30 cellular contexts compared by ENCODE assay signal in the genomic region with DNA sequence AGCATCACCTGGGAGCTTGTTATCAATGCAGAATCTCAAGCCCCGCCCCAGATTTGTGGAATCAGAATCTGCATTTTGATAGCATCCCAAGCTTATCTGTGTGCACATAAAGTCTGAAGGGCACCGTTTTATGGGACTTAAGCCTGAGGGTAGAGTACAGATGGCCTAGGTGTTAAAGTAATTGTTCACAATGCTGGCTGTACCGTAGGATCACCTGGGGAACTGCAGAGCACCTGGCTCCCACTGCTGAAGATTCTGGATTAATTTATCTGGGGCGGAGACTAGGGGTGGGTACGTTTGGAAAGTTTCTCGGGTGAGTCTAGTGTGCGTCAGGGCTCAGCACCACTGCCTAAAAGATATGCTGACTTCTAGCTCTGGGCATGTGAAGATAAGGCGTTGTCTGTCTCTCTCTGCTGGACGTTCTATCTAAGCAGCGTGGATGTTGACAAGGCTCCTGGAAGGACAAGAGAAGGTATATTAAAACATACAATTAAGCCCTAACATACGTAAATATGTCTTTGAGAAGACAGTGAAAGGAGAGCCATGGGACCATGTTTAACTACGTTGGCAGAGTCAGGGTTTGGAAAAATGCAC.
DNase-seq lines count a peak whose midpoint lies in the region; ATAC-seq and TF ChIP-seq lines count a peak whose summit lies in the region.
"Had no signal": no experiment of that assay in that cellular context is flagged by ENCODE, and none has a peak within 500 bp of the region (broad histone marks: within the 10 kb centered on the region; RNA-seq: fewer than 3 reads in every experiment).

No MANE protein-coding gene starts in this region.

- ATAC-seq in GM23338 (no peak), RWPE2 (ENCODE audit: low read depth) (peak; percentile 40; the same call in 2 of the 3 replicates), foreskin keratinocyte (no peak)
- ATAC-seq: effector memory CD8-positive, alpha-beta T cell; gastrocnemius medialis; stimulated activated naive CD8-positive, alpha-beta T cell treated with anti-CD3 and anti-CD28 coated beads, Interleukin-15, amount 100 ng/mL, for 72 hours had no signal

- H3K9me3 Mint-ChIP-seq in GM23338 = no peaks in the 10 kb centered on the region; the same call in 2 of the 3 replicates
- no peaks in the 10 kb centered on the region for H3K9me3 Mint-ChIP-seq in nephron
- H3K9me3 Mint-ChIP-seq in CD4-positive, alpha-beta memory T cell = peaks cover 0 to 3% (median 0%) of the 10 kb centered on the region in 8 donors
- H3K9me3 Mint-ChIP-seq: activated CD4-positive, alpha-beta memory T cell treated with anti-CD3 and anti-CD28 coated beads, Interleukin-2, amount 10 ng/mL, durations not matched to agents 7 days and 5 days; effector memory CD8-positive, alpha-beta T cell; IgD-negative memory B cell; stimulated activated naive CD8-positive, alpha-beta T cell treated with anti-CD3 and anti-CD28 coated beads, Interleukin-15, amount 100 ng/mL, for 72 hours had no signal

- no peaks in the 10 kb centered on the region for H3K4me1 ChIP-seq in GM23338 (ENCODE audit: insufficient read depth)
- H3K4me1 ChIP-seq in RWPE2 (ENCODE audit: insufficient read depth, poor library complexity, severe bottlenecking) = no peaks in the 10 kb centered on the region
- H3K4me1 ChIP-seq in foreskin keratinocyte = no peaks in the 10 kb centered on the region
- peaks cover 27% of the 10 kb centered on the region for H3K4me1 ChIP-seq in CD4-positive, alpha-beta memory T cell (ENCODE audit: insufficient read depth, low read length)
- H3K4me1 ChIP-seq: gastrocnemius medialis, tibial artery had no signal

- no peaks in the 10 kb centered on the region for H3K36me3 Mint-ChIP-seq in GM23338 (ENCODE audit: low read depth)
- no peaks in the 10 kb centered on the region for H3K36me3 Mint-ChIP-seq in nephron (ENCODE audit: low read depth)
- H3K36me3 Mint-ChIP-seq in CD4-positive, alpha-beta memory T cell = no peaks in the 10 kb centered on the region
- H3K36me3 Mint-ChIP-seq: activated naive CD4-positive, alpha-beta T cell treated with anti-CD3 and anti-CD28 coated beads, Interleukin-2, amount 10 ng/mL, durations not matched to agents 7 days and 5 days; naive B cell had no signal

- H3K27ac ChIP-seq in GM23338 (ENCODE audit: low read depth) (no peak overlapping the region), RWPE2 (ENCODE audit: poor library complexity, severe bottlenecking) (no peak overlapping the region), foreskin keratinocyte (no peak overlapping the region)
- H3K27ac ChIP-seq in CD4-positive, alpha-beta memory T cell (ENCODE audit: low read depth, low read length) = no peak overlapping the region
- H3K27ac ChIP-seq: gastrocnemius medialis, tibial artery had no signal

- H3K27me3 Mint-ChIP-seq in GM23338 (ENCODE audit: insufficient read depth, low read depth, poor library complexity) (peaks cover 3% of the 10 kb centered on the region), nephron (ENCODE audit: low read depth) (peaks cover 2% of the 10 kb centered on the region)
- H3K27me3 Mint-ChIP-seq in CD4-positive, alpha-beta memory T cell = peaks cover 0 to 2% of the 10 kb centered on the region in 2 donors
- H3K27me3 Mint-ChIP-seq: activated CD4-positive, alpha-beta memory T cell treated with anti-CD3 and anti-CD28 coated beads, Interleukin-2, amount 10 ng/mL, durations not matched to agents 7 days and 5 days; effector memory CD8-positive, alpha-beta T cell; IgD-negative memory B cell; naive B cell; stimulated activated naive CD8-positive, alpha-beta T cell treated with anti-CD3 and anti-CD28 coated beads, Interleukin-15, amount 100 ng/mL, for 72 hours had no signal

- no peaks in the 10 kb centered on the region for H3F3A ChIP-seq in GM23338 (replicated peaks; ENCODE audit: low read depth)

- H3K9me3 ChIP-seq in RWPE2 (ENCODE audit: severe bottlenecking) = no peaks in the 10 kb centered on the region
- no peaks in the 10 kb centered on the region for H3K9me3 ChIP-seq in CD4-positive, alpha-beta memory T cell (ENCODE audit: control insufficient read depth in 1 of 2, low read length in 2 of 2)
- H3K9me3 ChIP-seq: gastrocnemius medialis, tibial artery had no signal

- no peak overlapping the region for H3K4me2 ChIP-seq in GM23338
- H3K4me2 ChIP-seq: smooth muscle cell had no signal

- H3K27ac Mint-ChIP-seq in GM23338 (no peak overlapping the region), nephron (peak overlapping the region in 2 of 3 experiments; percentile 4 to 31)
- H3K27ac Mint-ChIP-seq in CD4-positive, alpha-beta memory T cell = no peak overlapping the region
- H3K27ac Mint-ChIP-seq: activated CD4-positive, alpha-beta memory T cell treated with anti-CD3 and anti-CD28 coated beads, Interleukin-2, amount 10 ng/mL, durations not matched to agents 7 days and 5 days; activated naive CD4-positive, alpha-beta T cell treated with anti-CD3 and anti-CD28 coated beads, Interleukin-2, amount 10 ng/mL, durations not matched to agents 7 days and 5 days; effector memory CD8-positive, alpha-beta T cell; IgD-negative memory B cell; stimulated activated naive CD8-positive, alpha-beta T cell treated with anti-CD3 and anti-CD28 coated beads, Interleukin-15, amount 100 ng/mL, for 72 hours had no signal

- H4K20me1 ChIP-seq in GM23338 (replicated peaks; ENCODE audit: insufficient read depth) = no peaks in the 10 kb centered on the region

- POLR2A ChIA-PET in CD4-positive, alpha-beta memory T cell (lab: Charles Lee; ENCODE audit: partially characterized antibody) = interaction anchor here (0.7 to 2.4 kb wide), 2 partner anchors 24 to 66 kb away, joined by 3 to 13 read pairs; no protein-coding TSS in a partner anchor

- H2AFZ ChIP-seq in GM23338 = peak overlapping the region; percentile 28; the same call in 1 of the 2 replicates

- CTCF ChIA-PET in CD4-positive, alpha-beta memory T cell (lab: Charles Lee; ENCODE audit: partially characterized antibody) = interaction anchor here (1.1 to 4.6 kb wide), 3 partner anchors 7 to 63 kb away, joined by 3 to 21 read pairs (median 18); partner anchors contain the start of gene RASGRP1

- no peaks in the 10 kb centered on the region for H3K4me1 Mint-ChIP-seq in GM23338
- H3K4me1 Mint-ChIP-seq in nephron = peaks cover 32% of the 10 kb centered on the region
- H3K4me1 Mint-ChIP-seq in CD4-positive, alpha-beta memory T cell = peaks cover 23 to 26% (median 24%) of the 10 kb centered on the region in 4 donors

- DNase-seq in GM23338 (ENCODE audit: low spot score) (no peak), RWPE2 (ENCODE audit: low spot score) (no peak), foreskin keratinocyte (no peak), epidermal melanocyte (ENCODE audit: insufficient read length, low spot score) (no peak), NCI-H187 (lab: John Stamatoyannopoulos, UW) (no peak)
- no peak for DNase-seq in CD4-positive, alpha-beta memory T cell
- DNase-seq: activated CD4-positive, alpha-beta memory T cell treated with anti-CD3 and anti-CD28 coated beads, Interleukin-2, amount 10 ng/mL, durations not matched to agents 7 days and 5 days; activated CD8-positive, alpha-beta memory T cell treated with anti-CD3 and anti-CD28 coated beads, Interleukin-2, amount 50 U/mL, for 48 hours; activated naive CD4-positive, alpha-beta T cell treated with anti-CD3 and anti-CD28 coated beads, Interleukin-2, amount 10 ng/mL, durations not matched to agents 7 days and 5 days; amniotic stem cell; effector memory CD8-positive, alpha-beta T cell; gastrocnemius medialis; GDM1; HCEC 1CT; naive B cell; NCI-H1092 treated with DMSO at 0.1 percent for 48 hours; NCI-H2081 treated with DMSO at 0.1 percent for 48 hours; NCI-H510A; NK-92 treated with Interleukin-12 subunit alpha and Interleukin-12 subunit beta, amount 100 ng/mL, for 24 hours; occipital lobe; stimulated activated CD4-positive, alpha-beta T cell treated with anti-CD3 and anti-CD28 coated beads, Interleukin-1b, Interleukin-23, amount 100 ng/mL, for 48 hours; stimulated activated CD8-positive, alpha-beta memory T cell treated with anti-CD3 and anti-CD28 coated beads, Interleukin-4, amount 100 ng/mL, for 48 hours; stimulated activated naive CD8-positive, alpha-beta T cell treated with anti-CD3 and anti-CD28 coated beads, Interleukin-15, amount 100 ng/mL, for 72 hours; SW 1271; T-helper 9 cell; tibial artery had no signal

- no peak for TF ChIP-seq CTCF in GM23338 (conservative IDR thresholded peaks at IDR 0.05; ENCODE audit: low read depth in 2 of 2)
- TF ChIP-seq CTCF in RWPE2 (IDR thresholded peaks at IDR 0.05; ENCODE audit: poor library complexity, severe bottlenecking) = no peak
- peak; percentile 33 for TF ChIP-seq CTCF in foreskin keratinocyte (conservative IDR thresholded peaks at IDR 0.05)
- no peak for TF ChIP-seq CTCF in nephron (IDR thresholded peaks at IDR 0.05; ENCODE audit: unreplicated experiment in 3 of 3)

- H3K4me3 Mint-ChIP-seq in GM23338 (no peak overlapping the region), nephron (no peak overlapping the region)
- H3K4me3 Mint-ChIP-seq in CD4-positive, alpha-beta memory T cell = no peak overlapping the region
- H3K4me3 Mint-ChIP-seq: activated CD4-positive, alpha-beta memory T cell treated with anti-CD3 and anti-CD28 coated beads, Interleukin-2, amount 10 ng/mL, durations not matched to agents 7 days and 5 days; activated naive CD4-positive, alpha-beta T cell treated with anti-CD3 and anti-CD28 coated beads, Interleukin-2, amount 10 ng/mL, durations not matched to agents 7 days and 5 days; effector memory CD8-positive, alpha-beta T cell; IgD-negative memory B cell; naive B cell; stimulated activated naive CD8-positive, alpha-beta T cell treated with anti-CD3 and anti-CD28 coated beads, Interleukin-15, amount 100 ng/mL, for 72 hours had no signal

- no peak overlapping the region for H3K4me3 ChIP-seq in GM23338
- H3K4me3 ChIP-seq in RWPE2 (ENCODE audit: severe bottlenecking) = no peak overlapping the region
- H3K4me3 ChIP-seq in CD4-positive, alpha-beta memory T cell (ENCODE audit: low read length in 2 of 2) = no peak overlapping the region
- H3K4me3 ChIP-seq: coronary artery, gastrocnemius medialis, smooth muscle cell, tibial artery had no signal

- H3K36me3 ChIP-seq in GM23338 (ENCODE audit: insufficient read depth) (no peaks in the 10 kb centered on the region), RWPE2 (ENCODE audit: low read depth) (no peaks in the 10 kb centered on the region)
- H3K36me3 ChIP-seq in CD4-positive, alpha-beta memory T cell (ENCODE audit: insufficient read depth, low read length) = no peaks in the 10 kb centered on the region
- H3K36me3 ChIP-seq: gastrocnemius medialis, tibial artery had no signal

- H3K9me2 ChIP-seq in GM23338 (ENCODE audit: insufficient read depth) = no peaks in the 10 kb centered on the region; the same call in 1 of the 2 replicates

- no peaks in the 10 kb centered on the region for H3K27me3 ChIP-seq in GM23338 (ENCODE audit: insufficient read depth)
- no peaks in the 10 kb centered on the region for H3K27me3 ChIP-seq in RWPE2 (ENCODE audit: insufficient read depth, poor library complexity, severe bottlenecking)
- H3K27me3 ChIP-seq in foreskin keratinocyte = peaks cover 15% of the 10 kb centered on the region
- no peaks in the 10 kb centered on the region for H3K27me3 ChIP-seq in CD4-positive, alpha-beta memory T cell (ENCODE audit: insufficient read depth, low read length)
- H3K27me3 ChIP-seq: gastrocnemius medialis had no signal

- no peaks in the 10 kb centered on the region for H3K79me2 ChIP-seq in GM23338 (replicated peaks; ENCODE audit: insufficient read depth)

- intact Hi-C loops in CD4-positive, alpha-beta memory T cell (cut with micrococcal nuclease) = no loop called here

Comparison
In these comparisons a context has a peak if more than half of its experiments do, and no peak if none do; other contexts are left out.
1. H3K27ac Mint-ChIP-seq: peak in nephron (2 of 3); none in GM23338 (single experiment) and CD4-positive, alpha-beta memory T cell (0 of 7).